In the genomic region with DNA sequence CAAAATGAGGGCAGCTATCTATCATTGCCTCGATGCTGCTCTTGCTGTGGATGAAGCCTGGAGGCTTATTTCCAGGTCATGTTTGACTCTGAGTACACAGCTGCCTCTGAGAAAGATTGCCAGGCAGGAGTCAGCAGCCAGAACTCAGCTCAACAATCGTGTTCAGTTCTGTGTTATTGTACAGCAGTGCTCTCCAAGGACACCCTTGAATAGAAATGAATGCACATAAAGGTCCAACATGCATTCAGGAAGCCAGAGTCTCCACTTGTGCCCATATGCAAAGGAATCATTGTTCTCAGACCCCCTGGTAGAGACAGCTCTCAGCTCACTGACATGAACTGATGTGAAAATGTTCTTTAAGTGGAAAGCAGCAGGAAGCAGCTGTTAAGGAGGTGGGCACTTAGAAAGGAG, we compare ENCODE assay signal across 7 cellular contexts.
A peak's percentile ranks its signal among the peaks of the same experiment; 100 is the strongest.
DNase-seq lines count a peak whose midpoint lies in the region; ATAC-seq and TF ChIP-seq lines count a peak whose summit lies in the region.

No MANE protein-coding gene starts in this region.

- H3K4me1 Mint-ChIP-seq in activated naive CD4-positive, alpha-beta T cell treated with anti-CD3 and anti-CD28 coated beads, Interleukin-2, amount 10 ng/mL, durations not matched to agents 7 days and 5 days = peaks cover 9% of the 10 kb centered on the region

- TF ChIP-seq CTCF in thoracic aorta (IDR thresholded peaks at IDR 0.05) (no peak), gastrocnemius medialis (IDR thresholded peaks at IDR 0.05 in 4 of 5, conservative IDR thresholded peaks at IDR 0.05 in 1 of 5) (no peak)

- H3K27me3 Mint-ChIP-seq in activated naive CD4-positive, alpha-beta T cell treated with anti-CD3 and anti-CD28 coated beads, Interleukin-2, amount 10 ng/mL, durations not matched to agents 7 days and 5 days = peaks cover 32% of the 10 kb centered on the region

- H3K36me3 Mint-ChIP-seq in activated naive CD4-positive, alpha-beta T cell treated with anti-CD3 and anti-CD28 coated beads, Interleukin-2, amount 10 ng/mL, durations not matched to agents 7 days and 5 days = no peaks in the 10 kb centered on the region

- H3K4me3 ChIP-seq in right cardiac atrium (ENCODE audit: low read length) (no peak overlapping the region), thoracic aorta (peak overlapping the region; percentile 39), gastrocnemius medialis (no peak overlapping the region)

- 6% methylated on average over 2 of the region's 2 CpGs for WGBS in right cardiac atrium

- CTCF ChIA-PET in activated naive CD4-positive, alpha-beta T cell treated with anti-CD3 and anti-CD28 coated beads, Interleukin-2, amount 10 ng/mL, durations not matched to agents 7 days and 5 days (lab: Charles Lee) = interaction anchor here (0.5 to 3.4 kb wide), 4 partner anchors 16 to 108 kb away, joined by 3 to 16 read pairs (median 8); no protein-coding TSS in a partner anchor

- H3K27ac ChIP-seq in right cardiac atrium (ENCODE audit: low read length) (no peak overlapping the region), thoracic aorta (peak overlapping the region; percentile 50 to 53), gastrocnemius medialis (no peak overlapping the region)

- peak; percentile 9 for ATAC-seq in SK-N-SH treated with all-trans-retinoic acid at 6 μM for 48 hours
- peak; percentile 21 to 79 for ATAC-seq in right cardiac atrium
- no peak for ATAC-seq in thoracic aorta (ENCODE audit: insufficient number of reproducible peaks, low FRiP score, low read depth)
- no peak for ATAC-seq in gastrocnemius medialis

- H3K4me3 Mint-ChIP-seq in activated naive CD4-positive, alpha-beta T cell treated with anti-CD3 and anti-CD28 coated beads, Interleukin-2, amount 10 ng/mL, durations not matched to agents 7 days and 5 days = no peak overlapping the region

- no peaks in the 10 kb centered on the region for H3K27me3 ChIP-seq in right cardiac atrium (ENCODE audit: control insufficient read depth, insufficient read depth)
- no peaks in the 10 kb centered on the region for H3K27me3 ChIP-seq in thoracic aorta (replicated peaks; ENCODE audit: insufficient read depth)
- H3K27me3 ChIP-seq in gastrocnemius medialis = peaks cover 0 to 3% (median 0%) of the 10 kb centered on the region in 3 donors

- TF ChIP-seq POLR2A in gastrocnemius medialis (IDR thresholded peaks at IDR 0.05) = no peak

- H3K4me1 ChIP-seq in right cardiac atrium (ENCODE audit: control insufficient read depth, insufficient read depth, low read length) (peaks cover 14% of the 10 kb centered on the region), thoracic aorta (ENCODE audit: control insufficient read depth in 1 of 2, low read depth in 2 of 2) (peaks cover 23 to 44% of the 10 kb centered on the region in 2 donors), gastrocnemius medialis (peaks cover 16 to 17% of the 10 kb centered on the region in 2 donors)

- no peaks in the 10 kb centered on the region for H3K9me3 Mint-ChIP-seq in activated naive CD4-positive, alpha-beta T cell treated with anti-CD3 and anti-CD28 coated beads, Interleukin-2, amount 10 ng/mL, durations not matched to agents 7 days and 5 days

- peaks cover 3% of the 10 kb centered on the region for H3K9me3 ChIP-seq in right cardiac atrium (ENCODE audit: control insufficient read depth, low read length)
- no peaks in the 10 kb centered on the region for H3K9me3 ChIP-seq in thoracic aorta
- no peaks in the 10 kb centered on the region for H3K9me3 ChIP-seq in gastrocnemius medialis

- DNase-seq in NCI-H1930 (lab: John Stamatoyannopoulos, UW) (peak; percentile 47 to 57), right cardiac atrium (peak in 1 of 3 donors; percentile 76), thoracic aorta (ENCODE audit: low spot score) (no peak), gastrocnemius medialis (no peak)
- no peak for DNase-seq in activated naive CD4-positive, alpha-beta T cell treated with anti-CD3 and anti-CD28 coated beads, Interleukin-2, amount 10 ng/mL, durations not matched to agents 7 days and 5 days
- DNase-seq in stimulated activated naive CD4-positive, alpha-beta T cell (lab: John Stamatoyannopoulos, UW) = no peak

- no peaks in the 10 kb centered on the region for H3K36me3 ChIP-seq in thoracic aorta
- no peaks in the 10 kb centered on the region for H3K36me3 ChIP-seq in gastrocnemius medialis

- intact Hi-C loops in right cardiac atrium (cut with DNase I) = no loop called here
- intact Hi-C loops in gastrocnemius medialis (cut with DNase I; ENCODE audit: low total_unique reads) = no loop called here

- in situ Hi-C loops in gastrocnemius medialis (cut with MboI; ENCODE audit: low sequenced_read_pairs in 4 of 4) = no loop called here

- H3K27ac Mint-ChIP-seq in activated naive CD4-positive, alpha-beta T cell treated with anti-CD3 and anti-CD28 coated beads, Interleukin-2, amount 10 ng/mL, durations not matched to agents 7 days and 5 days = no peak overlapping the region

TF ChIP-seq in SK-N-SH treated with all-trans-retinoic acid at 6 μM for 48 hours, 23 proteins besides CTCF, POLR2A, EP300 and RAD21:
- TF ChIP-seq CSDC2 (CRISPR knock-in tag; IDR thresholded peaks at IDR 0.05) (no peak), ZC3H10 (CRISPR knock-in tag; IDR thresholded peaks at IDR 0.05) (no peak), BACH2 (CRISPR knock-in tag; IDR thresholded peaks at IDR 0.05; ENCODE audit: borderline replicate concordance) (no peak), PPARA (CRISPR knock-in tag; IDR thresholded peaks at IDR 0.05; ENCODE audit: borderline replicate concordance) (no peak), ZNF70 (CRISPR knock-in tag; IDR thresholded peaks at IDR 0.05) (no peak), RARB (CRISPR knock-in tag; IDR thresholded peaks at IDR 0.05) (no peak), ZFP3 (CRISPR knock-in tag; IDR thresholded peaks at IDR 0.05) (no peak), SNAI2 (CRISPR knock-in tag; IDR thresholded peaks at IDR 0.05) (no peak)
- TF ChIP-seq, protein P1, sequence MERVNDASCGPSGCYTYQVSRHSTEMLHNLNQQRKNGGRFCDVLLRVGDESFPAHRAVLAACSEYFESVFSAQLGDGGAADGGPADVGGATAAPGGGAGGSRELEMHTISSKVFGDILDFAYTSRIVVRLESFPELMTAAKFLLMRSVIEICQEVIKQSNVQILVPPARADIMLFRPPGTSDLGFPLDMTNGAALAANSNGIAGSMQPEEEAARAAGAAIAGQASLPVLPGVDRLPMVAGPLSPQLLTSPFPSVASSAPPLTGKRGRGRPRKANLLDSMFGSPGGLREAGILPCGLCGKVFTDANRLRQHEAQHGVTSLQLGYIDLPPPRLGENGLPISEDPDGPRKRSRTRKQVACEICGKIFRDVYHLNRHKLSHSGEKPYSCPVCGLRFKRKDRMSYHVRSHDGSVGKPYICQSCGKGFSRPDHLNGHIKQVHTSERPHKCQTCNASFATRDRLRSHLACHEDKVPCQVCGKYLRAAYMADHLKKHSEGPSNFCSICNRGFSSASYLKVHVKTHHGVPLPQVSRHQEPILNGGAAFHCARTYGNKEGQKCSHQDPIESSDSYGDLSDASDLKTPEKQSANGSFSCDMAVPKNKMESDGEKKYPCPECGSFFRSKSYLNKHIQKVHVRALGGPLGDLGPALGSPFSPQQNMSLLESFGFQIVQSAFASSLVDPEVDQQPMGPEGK (CRISPR knock-in tag; IDR thresholded peaks at IDR 0.05; ENCODE audit: borderline replicate concordance) = no peak
TF ChIP-seq in SK-N-SH treated with all-trans-retinoic acid at 6 μM for 48 hours: peak in this region for 0.

Comparison
In these comparisons a context has a peak if more than half of its experiments do, and no peak if none do; other contexts are left out.
1. DNase-seq: peak in NCI-H1930 (2 of 2); none in thoracic aorta (single experiment), gastrocnemius medialis (0 of 2), activated naive CD4-positive, alpha-beta T cell treated with anti-CD3 and anti-CD28 coated beads, Interleukin-2, amount 10 ng/mL, durations not matched to agents 7 days and 5 days (single experiment) and stimulated activated naive CD4-positive, alpha-beta T cell (0 of 6).
2. ATAC-seq: peak in SK-N-SH treated with all-trans-retinoic acid at 6 μM for 48 hours (single experiment) and right cardiac atrium (2 of 2); none in thoracic aorta (single experiment) and gastrocnemius medialis (0 of 2).
3. H3K27ac ChIP-seq: peak in thoracic aorta (2 of 2); none in right cardiac atrium (single experiment) and gastrocnemius medialis (0 of 4).